ENCODE assay signal across 11 cellular contexts in the genomic region with DNA sequence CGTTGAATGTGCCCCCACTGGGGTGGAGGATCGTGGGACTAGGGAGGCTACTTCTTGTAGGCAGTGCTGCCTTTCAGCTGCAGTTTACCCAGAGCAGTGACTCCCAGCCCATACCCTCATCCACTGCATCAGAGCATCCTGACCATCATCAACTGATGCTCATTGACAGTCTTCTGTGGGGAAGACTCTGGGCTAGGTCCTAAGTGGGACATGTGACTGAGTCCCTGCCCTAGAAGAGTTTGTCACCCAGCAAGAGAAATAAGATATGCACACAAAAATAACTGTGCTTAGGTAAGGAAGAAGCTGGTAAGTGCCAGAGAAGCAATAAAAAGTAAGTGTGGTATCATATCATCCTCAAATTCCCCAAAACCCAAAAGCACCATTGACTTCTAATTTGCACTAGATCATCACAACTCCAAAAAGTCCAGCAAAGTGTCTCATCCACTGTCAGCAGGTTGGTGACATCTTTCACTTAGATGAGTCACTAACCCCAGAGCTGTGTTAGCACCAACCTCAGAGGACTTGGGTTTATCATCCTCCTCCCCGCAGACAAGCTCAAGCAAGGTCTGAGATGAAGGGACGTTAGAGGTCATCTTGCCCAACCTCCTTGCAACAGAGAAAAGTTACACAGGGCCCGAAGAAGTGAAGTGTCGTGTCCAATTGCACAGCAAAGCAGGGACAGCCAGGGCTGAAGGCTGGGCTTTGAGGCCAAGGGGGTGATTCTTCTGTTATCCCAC.
DNase-seq lines count a peak whose midpoint lies in the region; ATAC-seq and TF ChIP-seq lines count a peak whose summit lies in the region.
"Had no signal": no experiment of that assay in that cellular context is flagged by ENCODE, and none has a peak within 500 bp of the region (broad histone marks: within the 10 kb centered on the region; RNA-seq: fewer than 3 reads in every experiment).

No MANE protein-coding gene starts in this region.

- no peak for TF ChIP-seq POLR2A in body of pancreas (IDR thresholded peaks at IDR 0.05)

- H3K9me3 ChIP-seq in body of pancreas, result no peaks in the 10 kb centered on the region

- H3K4me3 Mint-ChIP-seq in activated T-cell treated with anti-CD3 and anti-CD28 coated beads, Interleukin-2, amount 50 U/mL, for 24 hours, result no peak overlapping the region
- H3K4me3 Mint-ChIP-seq in activated naive CD8-positive, alpha-beta T cell treated with anti-CD3 and anti-CD28 coated beads for 36 hours, result no peak overlapping the region
- no peak overlapping the region for H3K4me3 Mint-ChIP-seq in stimulated activated effector memory CD8-positive, alpha-beta T cell treated with anti-CD3 and anti-CD28 coated beads, Interleukin-12 subunit alpha, Interleukin-12 subunit beta, amount 100 ng/mL, for 72 hours

- H3K4me1 Mint-ChIP-seq in activated T-cell treated with anti-CD3 and anti-CD28 coated beads, Interleukin-2, amount 50 U/mL, for 24 hours (ENCODE audit: low read depth), result peaks cover 17% of the 10 kb centered on the region
- peaks cover 12% of the 10 kb centered on the region for H3K4me1 Mint-ChIP-seq in activated naive CD8-positive, alpha-beta T cell treated with anti-CD3 and anti-CD28 coated beads for 36 hours
- H3K4me1 Mint-ChIP-seq in stimulated activated effector memory CD8-positive, alpha-beta T cell treated with anti-CD3 and anti-CD28 coated beads, Interleukin-12 subunit alpha, Interleukin-12 subunit beta, amount 100 ng/mL, for 72 hours, result peaks cover 22% of the 10 kb centered on the region

- ATAC-seq in stimulated activated effector memory CD8-positive, alpha-beta T cell treated with anti-CD3 and anti-CD28 coated beads, Interleukin-12 subunit alpha, Interleukin-12 subunit beta, amount 100 ng/mL, for 72 hours, result peak; percentile 97
- ATAC-seq in GM21360 (IDR thresholded peaks at IDR 0.05; ENCODE audit: unreplicated experiment) (no peak), body of pancreas (no peak)

- WGBS in body of pancreas, 2 donors, result 85 to 88% methylated on average over 5 to 6 of the region's 6 CpGs

- H3K4me3 ChIP-seq in body of pancreas, result no peak overlapping the region
- H3K4me3 ChIP-seq: cardiac muscle cell had no signal

- H3K36me3 Mint-ChIP-seq in activated T-cell treated with anti-CD3 and anti-CD28 coated beads, Interleukin-2, amount 50 U/mL, for 24 hours (ENCODE audit: low read depth), result peaks cover 9% of the 10 kb centered on the region
- H3K36me3 Mint-ChIP-seq in activated naive CD8-positive, alpha-beta T cell treated with anti-CD3 and anti-CD28 coated beads for 36 hours, result peaks cover 1% of the 10 kb centered on the region
- peaks cover 11% of the 10 kb centered on the region for H3K36me3 Mint-ChIP-seq in stimulated activated effector memory CD8-positive, alpha-beta T cell treated with anti-CD3 and anti-CD28 coated beads, Interleukin-12 subunit alpha, Interleukin-12 subunit beta, amount 100 ng/mL, for 72 hours

- no peak for DNase-seq in activated T-cell treated with anti-CD3 and anti-CD28 coated beads, Interleukin-2, amount 50 U/mL, for 24 hours
- DNase-seq in activated T-cell treated with anti-CD3 and anti-CD28 coated beads, Interleukin-2, amount 50 U/mL, for 1 hour, result no peak
- peak; percentile 93 for DNase-seq in MV-4-11 (lab: John Stamatoyannopoulos, UW)
- no peak for DNase-seq in activated naive CD8-positive, alpha-beta T cell treated with anti-CD3 and anti-CD28 coated beads for 36 hours
- peak; percentile 17 to 64 for DNase-seq in stimulated activated effector memory CD8-positive, alpha-beta T cell treated with anti-CD3 and anti-CD28 coated beads, Interleukin-12 subunit alpha, Interleukin-12 subunit beta, amount 100 ng/mL, for 72 hours (ENCODE audit: low spot score in 2 of 2)
- DNase-seq in COR-L47 (lab: John Stamatoyannopoulos, UW), result no peak
- no peak for DNase-seq in body of pancreas
- DNase-seq: DMS53, NCI-H146 had no signal

- H3K27ac ChIP-seq in body of pancreas, result no peak overlapping the region
- H3K27ac ChIP-seq: cardiac muscle cell had no signal

- no peaks in the 10 kb centered on the region for H3K4me1 ChIP-seq in body of pancreas

- TF ChIP-seq CTCF in body of pancreas (IDR thresholded peaks at IDR 0.05), result no peak

- no peaks in the 10 kb centered on the region for H3K27me3 ChIP-seq in body of pancreas
- H3K27me3 ChIP-seq: cardiac muscle cell had no signal

- H3K27me3 Mint-ChIP-seq in activated T-cell treated with anti-CD3 and anti-CD28 coated beads, Interleukin-2, amount 50 U/mL, for 24 hours, result no peaks in the 10 kb centered on the region
- H3K27me3 Mint-ChIP-seq in activated naive CD8-positive, alpha-beta T cell treated with anti-CD3 and anti-CD28 coated beads for 36 hours, result no peaks in the 10 kb centered on the region

- peak overlapping the region; percentile 66 for H3K27ac Mint-ChIP-seq in activated T-cell treated with anti-CD3 and anti-CD28 coated beads, Interleukin-2, amount 50 U/mL, for 24 hours
- peak overlapping the region; percentile 32 for H3K27ac Mint-ChIP-seq in activated naive CD8-positive, alpha-beta T cell treated with anti-CD3 and anti-CD28 coated beads for 36 hours
- H3K27ac Mint-ChIP-seq in stimulated activated effector memory CD8-positive, alpha-beta T cell treated with anti-CD3 and anti-CD28 coated beads, Interleukin-12 subunit alpha, Interleukin-12 subunit beta, amount 100 ng/mL, for 72 hours, result peak overlapping the region; percentile 12

- H3K9me3 Mint-ChIP-seq in activated T-cell treated with anti-CD3 and anti-CD28 coated beads, Interleukin-2, amount 50 U/mL, for 24 hours, result no peaks in the 10 kb centered on the region
- H3K9me3 Mint-ChIP-seq in activated naive CD8-positive, alpha-beta T cell treated with anti-CD3 and anti-CD28 coated beads for 36 hours, result no peaks in the 10 kb centered on the region
- no peaks in the 10 kb centered on the region for H3K9me3 Mint-ChIP-seq in stimulated activated effector memory CD8-positive, alpha-beta T cell treated with anti-CD3 and anti-CD28 coated beads, Interleukin-12 subunit alpha, Interleukin-12 subunit beta, amount 100 ng/mL, for 72 hours

- intact Hi-C loops in body of pancreas (cut with DNase I), result no loop called here

- H3K36me3 ChIP-seq in body of pancreas (replicated peaks in 1 of 2; ENCODE audit: insufficient read depth in 1 of 2, low read depth in 2 of 2), result no peaks in the 10 kb centered on the region
- H3K36me3 ChIP-seq: cardiac muscle cell had no signal

Comparison
In these comparisons a context has a peak if more than half of its experiments do, and no peak if none do; other contexts are left out.
1. DNase-seq: peak in MV-4-11 (single experiment) and stimulated activated effector memory CD8-positive, alpha-beta T cell treated with anti-CD3 and anti-CD28 coated beads, Interleukin-12 subunit alpha, Interleukin-12 subunit beta, amount 100 ng/mL, for 72 hours (2 of 2); none in activated T-cell treated with anti-CD3 and anti-CD28 coated beads, Interleukin-2, amount 50 U/mL, for 24 hours (single experiment), activated T-cell treated with anti-CD3 and anti-CD28 coated beads, Interleukin-2, amount 50 U/mL, for 1 hour (single experiment), activated naive CD8-positive, alpha-beta T cell treated with anti-CD3 and anti-CD28 coated beads for 36 hours (single experiment), COR-L47 (single experiment) and body of pancreas (0 of 4).
2. H3K27ac Mint-ChIP-seq: peak in every context shown above with its lines; median percentile 66 in activated T-cell treated with anti-CD3 and anti-CD28 coated beads, Interleukin-2, amount 50 U/mL, for 24 hours; 32 in activated naive CD8-positive, alpha-beta T cell treated with anti-CD3 and anti-CD28 coated beads for 36 hours; 12 in stimulated activated effector memory CD8-positive, alpha-beta T cell treated with anti-CD3 and anti-CD28 coated beads, Interleukin-12 subunit alpha, Interleukin-12 subunit beta, amount 100 ng/mL, for 72 hours.